In genomic region chr9:133286523-133286922, GRCh38 we compare ENCODE assay signal across 13 cellular contexts. TPM values are rescaled to one million over a fixed set of nuclear protein-coding genes. Genes with fewer than 3 reads are reported as not detected.
DNase-seq lines count a peak whose midpoint lies in the region; FAIRE-seq and TF ChIP-seq lines count a peak whose summit lies in the region.
"Had no signal": no experiment of that assay in that cellular context is flagged by ENCODE, and none has a peak within 500 bp of the region (broad histone marks: within the 10 kb centered on the region; RNA-seq: fewer than 3 reads in every experiment).

No MANE protein-coding gene starts in this region.

- H3K9me3 ChIP-seq in GM23248 (ENCODE audit: low read depth) (no peaks in the 10 kb centered on the region), A673 (ENCODE audit: low read depth, low read length, poor library complexity, severe bottlenecking) (peaks cover 18% of the 10 kb centered on the region), smooth muscle cell (replicated peaks; ENCODE audit: low read depth) (peaks cover 9% of the 10 kb centered on the region)

- H3K27me3 ChIP-seq in GM23248 (replicated peaks; ENCODE audit: insufficient read depth): peaks cover 11% of the 10 kb centered on the region
- H3K27me3 ChIP-seq in bronchial epithelial cell (ENCODE audit: control insufficient read depth, insufficient read depth, low read length): peaks cover 5% of the 10 kb centered on the region
- no peaks in the 10 kb centered on the region for H3K27me3 ChIP-seq in A673 (replicated peaks; ENCODE audit: insufficient read depth, low read depth, low read length, poor library complexity)
- no peaks in the 10 kb centered on the region for H3K27me3 ChIP-seq in smooth muscle cell (ENCODE audit: low read depth)

- no peaks in the 10 kb centered on the region for H3K4me1 ChIP-seq in GM23248 (ENCODE audit: insufficient read depth)
- H3K4me1 ChIP-seq in A673 (ENCODE audit: insufficient read depth, low read length, poor library complexity, severe bottlenecking): no peaks in the 10 kb centered on the region
- H3K4me1 ChIP-seq in smooth muscle cell (ENCODE audit: low read depth): no peaks in the 10 kb centered on the region

- no TSS peak for BruUV-seq in A673 (replicated peaks; lab: Mats Ljungman, UMichigan)

- H3K4me1 Mint-ChIP-seq in osteocyte (ENCODE audit: unreplicated experiment): no peaks in the 10 kb centered on the region
- H3K4me1 Mint-ChIP-seq: GM23338 had no signal

- POLR2A ChIA-PET in A673 (lab: Charles Lee; ENCODE audit: low non-redundant PET): no interaction called here

- H3F3A ChIP-seq in GM23248 (ENCODE audit: insufficient read depth) (no peaks in the 10 kb centered on the region), smooth muscle cell (ENCODE audit: low read depth) (no peaks in the 10 kb centered on the region)

- H3K36me3 Mint-ChIP-seq in osteocyte (ENCODE audit: unreplicated experiment): no peaks in the 10 kb centered on the region

- no peak overlapping the region for H3K9ac ChIP-seq in GM23248
- no peak overlapping the region for H3K9ac ChIP-seq in smooth muscle cell (ENCODE audit: low read depth)

- in situ Hi-C loops in GM23248 (cut with MboI): no loop called here

- no peak overlapping the region for H3K27ac Mint-ChIP-seq in osteocyte (ENCODE audit: unreplicated experiment)
- H3K27ac Mint-ChIP-seq: GM23338 had no signal

- H3K4me3 ChIP-seq in GM23248: no peak overlapping the region
- H3K4me3 ChIP-seq in bronchial epithelial cell (ENCODE audit: low read depth, low read length): no peak overlapping the region
- H3K4me3 ChIP-seq in fibroblast of pulmonary artery (replicated peaks; ENCODE audit: low read depth, low read length): no peak overlapping the region
- H3K4me3 ChIP-seq in A673 (ENCODE audit: low read depth, low read length, poor library complexity, severe bottlenecking): no peak overlapping the region
- H3K4me3 ChIP-seq in smooth muscle cell: no peak overlapping the region
- H3K4me3 ChIP-seq: GM23338 had no signal

- H3K4me2 ChIP-seq in GM23248 (ENCODE audit: unreplicated experiment) (no peak overlapping the region), smooth muscle cell (no peak overlapping the region)
- H3K4me2 ChIP-seq: GM23338 had no signal

- H3K27ac ChIP-seq in GM23248 (no peak overlapping the region), A673 (ENCODE audit: low read depth, low read length, poor library complexity, severe bottlenecking) (no peak overlapping the region), smooth muscle cell (ENCODE audit: low read depth) (no peak overlapping the region)

- CTCF ChIA-PET in A673 (lab: Charles Lee): no interaction called here

- FAIRE-seq in bronchial epithelial cell (lab: Jason Lieb, UNC): no peak

- no peak overlapping the region for H3K4me3 Mint-ChIP-seq in osteocyte (ENCODE audit: unreplicated experiment)
- H3K4me3 Mint-ChIP-seq: GM23338 had no signal

- no peaks in the 10 kb centered on the region for H3K9me2 ChIP-seq in GM23248 (ENCODE audit: insufficient read depth)

- H3K36me3 ChIP-seq in GM23248 (ENCODE audit: low read depth): no peaks in the 10 kb centered on the region
- H3K36me3 ChIP-seq in bronchial epithelial cell (ENCODE audit: control insufficient read depth, insufficient read depth, low read length): no peaks in the 10 kb centered on the region
- no peaks in the 10 kb centered on the region for H3K36me3 ChIP-seq in A673 (ENCODE audit: insufficient read depth, low read length, poor library complexity, severe bottlenecking)
- H3K36me3 ChIP-seq in smooth muscle cell (ENCODE audit: low read depth): no peaks in the 10 kb centered on the region

- H2AFZ ChIP-seq in GM23248 (no peak overlapping the region), smooth muscle cell (ENCODE audit: low read depth) (no peak overlapping the region)
- H2AFZ ChIP-seq: GM23338 had no signal

- H3K79me2 ChIP-seq in GM23248 (ENCODE audit: insufficient read depth) (no peaks in the 10 kb centered on the region), smooth muscle cell (ENCODE audit: low read depth) (no peaks in the 10 kb centered on the region)

- H3K9me3 Mint-ChIP-seq in osteocyte (ENCODE audit: unreplicated experiment): peaks cover 14% of the 10 kb centered on the region

- intact Hi-C loops in A673 (cut with micrococcal nuclease; ENCODE audit: unreplicated experiment): no loop called here

- H4K20me1 ChIP-seq in GM23248 (ENCODE audit: insufficient read depth): no peaks in the 10 kb centered on the region
- H4K20me1 ChIP-seq in smooth muscle cell (ENCODE audit: low read depth): no peaks in the 10 kb centered on the region

- TF ChIP-seq CTCF in bronchial epithelial cell (IDR thresholded peaks at IDR 0.05; ENCODE audit: insufficient read depth, low read length, severe bottlenecking): no peak
- TF ChIP-seq CTCF in fibroblast of pulmonary artery (IDR thresholded peaks at IDR 0.05; ENCODE audit: low read length, missing control alignments): no peak
- TF ChIP-seq CTCF in osteocyte (IDR thresholded peaks at IDR 0.05): no peak
- no peak for TF ChIP-seq CTCF in A673 (conservative IDR thresholded peaks at IDR 0.05; ENCODE audit: low read depth, low read length)
- no peak for TF ChIP-seq CTCF in smooth muscle cell (IDR thresholded peaks at IDR 0.05; ENCODE audit: borderline replicate concordance, insufficient read depth, poor library complexity, severe bottlenecking)

- WGBS in GM23248 (ENCODE audit: low coverage in 1 of 2, low lambda C conversion rate in 2 of 2, missing lambda C conversion rate in 2 of 2), 2 experiments: 0 to 5% methylated on average over 2 of the region's 2 CpGs
- WGBS in smooth muscle cell (ENCODE audit: low lambda C conversion rate): 54% methylated on average over 2 of the region's 2 CpGs

- DNase-seq in GM23248 (peak; percentile 11), bronchial epithelial cell (ENCODE audit: low read depth) (peak; percentile 55), fibroblast of pulmonary artery (ENCODE audit: low read depth) (peak; percentile 39), osteocyte (ENCODE audit: extremely low spot score, unreplicated experiment) (peak; percentile 38), COR-L47 (lab: John Stamatoyannopoulos, UW) (no peak), A673 (ENCODE audit: low spot score) (no peak), smooth muscle cell (lab: John Stamatoyannopoulos, UW; ENCODE audit: unreplicated experiment) (no peak)
- DNase-seq: Caco-2, NCI-H1436, NCI-H2029 treated with DMSO at 0.1 percent for 48 hours, NCI-H510A had no signal

- H3K27me3 Mint-ChIP-seq in osteocyte (ENCODE audit: unreplicated experiment): peaks cover 18% of the 10 kb centered on the region

RNA-seq across cellular contexts. Expression of gene ABO, which starts 11.5 kb away (rescaled TPM):
- total RNA-seq in GM23248 (2014; rRNA removed; shearing (Covaris generic)): not detected in 2 replicates
- polyA plus RNA-seq in GM23248 (2016; fragmentation: Nextera tagmentation; extraction: Ambion mirVana): not detected in 2 replicates
- total RNA-seq in bronchial epithelial cell: 1.8 and 1.9 TPM in 2 replicates
- not detected in 2 replicates for total RNA-seq in osteocyte
- total RNA-seq in A673 (2021): not detected in 2 replicates
- 0.67 and 1.0 TPM in 2 replicates for total RNA-seq in smooth muscle cell
- 0.37 and 2.1 TPM in 2 replicates for polyA plus RNA-seq in smooth muscle cell
- total RNA-seq: Caco-2, SK-MEL-5 had no signal

RNA-seq across cellular contexts. Expression of gene SURF6, which starts 49.5 kb away (rescaled TPM):
- total RNA-seq in GM23248 (2014; rRNA removed; shearing (Covaris generic)): 10.8 and 18.2 TPM in 2 replicates
- 13.4 and 14.8 TPM in 2 replicates for polyA plus RNA-seq in GM23248 (2016; fragmentation: Nextera tagmentation; extraction: Ambion mirVana)
- 9.0 and 11.1 TPM in 2 replicates for total RNA-seq in bronchial epithelial cell
- 16.0 and 19.8 TPM in 2 replicates for total RNA-seq in osteocyte
- 34.7 and 36.6 TPM in 2 replicates for total RNA-seq in A673 (2021)
- 8.1 and 11.7 TPM in 2 replicates for total RNA-seq in smooth muscle cell
- 16.5 and 17.8 TPM in 2 replicates for polyA plus RNA-seq in smooth muscle cell

Comparison
In these comparisons a context has a peak if more than half of its experiments do, and no peak if none do; other contexts are left out.
1. DNase-seq: peak in GM23248 (single experiment), bronchial epithelial cell (single experiment), fibroblast of pulmonary artery (single experiment) and osteocyte (single experiment); none in COR-L47 (single experiment), A673 (single experiment) and smooth muscle cell (single experiment).